Comparison of ENCODE assay signal across 8 cellular contexts in the genomic region with DNA sequence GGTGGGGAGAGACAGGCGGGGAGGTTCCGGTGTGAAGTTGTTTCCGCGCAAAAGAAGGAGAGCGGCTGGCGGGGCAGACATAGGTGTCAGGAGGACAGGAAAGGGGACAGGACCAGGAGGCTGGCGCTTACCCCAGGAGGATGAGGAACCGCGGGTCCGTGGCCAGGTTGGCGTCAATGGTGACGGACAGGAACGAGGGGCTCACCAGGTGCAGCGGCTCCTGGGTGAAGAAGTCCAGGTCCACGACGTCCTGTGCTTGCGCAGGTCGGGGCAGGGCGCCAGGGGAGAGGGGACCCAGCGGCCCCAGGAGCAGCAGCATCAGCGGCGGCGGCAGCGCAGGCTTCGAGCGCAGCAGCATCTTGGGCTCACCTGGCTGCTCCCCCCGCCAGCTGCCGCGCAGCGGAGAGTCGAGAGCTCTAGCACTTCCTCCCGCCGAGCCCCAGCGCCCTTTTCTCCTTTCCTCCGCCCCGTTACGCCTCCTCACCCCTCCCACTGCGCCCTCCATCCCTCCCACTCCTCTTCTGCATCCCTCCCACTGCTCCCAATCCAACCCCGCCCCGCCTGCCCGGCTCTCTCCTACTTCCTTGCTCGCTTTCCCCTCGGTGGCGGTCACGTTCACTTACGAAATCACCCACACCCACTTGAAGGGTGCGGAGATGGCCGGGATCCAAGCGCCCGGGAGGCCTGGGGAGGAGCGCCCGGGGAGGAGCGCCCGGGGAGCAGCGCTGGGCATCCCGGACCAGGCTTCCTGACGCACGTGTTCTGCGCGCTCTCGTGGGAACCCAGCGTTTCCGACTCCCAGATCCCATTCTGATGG. TPM values are rescaled to one million over a fixed set of nuclear protein-coding genes. Genes with fewer than 3 reads are reported as not detected.
DNase-seq lines count a peak whose midpoint lies in the region; ATAC-seq and TF ChIP-seq lines count a peak whose summit lies in the region.

HPSE (minus strand) TSS at position 424 of the 817 bp plus-strand sequence; CDS start at position 358, 66 bp downstream.

- intact Hi-C loops in ascending aorta (cut with DNase I) = loop anchor here (1.0 kb wide), 1 partner anchor 121 kb away; the partner anchor contains the start of gene HELQ

- H3K4me1 Mint-ChIP-seq in T-helper 1 cell treated with Interleukin-12 subunit alpha and Interleukin-12 subunit beta and Interleukin-4 antibody, amounts not matched to agents 30 μg/mL and 1 μg/mL, for 36 hours (ENCODE audit: low read depth) = peaks cover 14% of the 10 kb centered on the region

- no peak for TF ChIP-seq CTCF in ascending aorta (IDR thresholded peaks at IDR 0.05)

- H3K4me1 ChIP-seq in ascending aorta (peaks cover 3 to 5% of the 10 kb centered on the region in 2 donors), iPS DF 6.9 (ENCODE audit: control insufficient read depth, insufficient read depth, low read length) (peaks cover 2% of the 10 kb centered on the region; the same call in 1 of the 2 replicates)

- no peaks in the 10 kb centered on the region for H3K27me3 ChIP-seq in ascending aorta
- peaks cover 8% of the 10 kb centered on the region for H3K27me3 ChIP-seq in iPS DF 6.9 (ENCODE audit: control insufficient read depth, insufficient read depth, low read length)

- H3K36me3 ChIP-seq in ascending aorta (no peaks in the 10 kb centered on the region), iPS DF 6.9 (ENCODE audit: control insufficient read depth, insufficient read depth, low read length) (no peaks in the 10 kb centered on the region)

- H3K9me3 ChIP-seq in ascending aorta = peaks cover 0 to 8% of the 10 kb centered on the region in 2 donors
- H3K9me3 ChIP-seq in iPS DF 6.9 (ENCODE audit: control insufficient read depth, insufficient read depth, low read length) = no peaks in the 10 kb centered on the region

- WGBS in iPS DF 6.9 (ENCODE audit: insufficient coverage, insufficient read length) = no CpG with 5 or more reads among the region's 63 CpGs

- no peak within 1 kb of the TSS for H3K27ac ChIP-seq in ascending aorta
- no peak within 1 kb of the TSS for H3K27ac ChIP-seq in iPS DF 6.9 (ENCODE audit: low read length)

- peaks cover 8% of the 10 kb centered on the region for H3K36me3 Mint-ChIP-seq in T-helper 1 cell treated with Interleukin-12 subunit alpha and Interleukin-12 subunit beta and Interleukin-4 antibody, amounts not matched to agents 30 μg/mL and 1 μg/mL, for 36 hours (ENCODE audit: low read depth)

- DNase-seq in NCI-H1417 (lab: John Stamatoyannopoulos, UW) = peak; percentile 90 to 94 (median 92)
- peak; percentile 54 to 91 for DNase-seq in ascending aorta (ENCODE audit: low spot score in 2 of 2)
- no peak for DNase-seq in iPS DF 6.9 (ENCODE audit: low read depth, low spot score)
- no peak for DNase-seq in skeletal muscle cell (ENCODE audit: low read depth)
- DNase-seq in cerebellar nuclear complex (lab: John Stamatoyannopoulos, UW) = no peak

- peak within 1 kb of the TSS; percentile 75 for H3K27ac Mint-ChIP-seq in T-helper 1 cell treated with Interleukin-12 subunit alpha and Interleukin-12 subunit beta and Interleukin-4 antibody, amounts not matched to agents 30 μg/mL and 1 μg/mL, for 36 hours

- peak; percentile 82 for ATAC-seq in HG02623 (IDR thresholded peaks at IDR 0.05; ENCODE audit: unreplicated experiment)

- H3K9me3 Mint-ChIP-seq in T-helper 1 cell treated with Interleukin-12 subunit alpha and Interleukin-12 subunit beta and Interleukin-4 antibody, amounts not matched to agents 30 μg/mL and 1 μg/mL, for 36 hours = peaks cover 17% of the 10 kb centered on the region

- peaks cover 26% of the 10 kb centered on the region for H3K27me3 Mint-ChIP-seq in T-helper 1 cell treated with Interleukin-12 subunit alpha and Interleukin-12 subunit beta and Interleukin-4 antibody, amounts not matched to agents 30 μg/mL and 1 μg/mL, for 36 hours (ENCODE audit: low read depth)

- H3K4me3 ChIP-seq in GM08714 (ENCODE audit: low read length) = peak within 1 kb of the TSS; percentile 44; the same call in 1 of the 2 replicates
- peak within 1 kb of the TSS; percentile 66 to 86 for H3K4me3 ChIP-seq in ascending aorta
- H3K4me3 ChIP-seq in iPS DF 6.9 (ENCODE audit: low read length) = peak within 1 kb of the TSS; percentile 81; the same call in 1 of the 2 replicates
- peak within 1 kb of the TSS; percentile 54 for H3K4me3 ChIP-seq in skeletal muscle cell (ENCODE audit: low read depth, low read length)

- H3K4me3 Mint-ChIP-seq in T-helper 1 cell treated with Interleukin-12 subunit alpha and Interleukin-12 subunit beta and Interleukin-4 antibody, amounts not matched to agents 30 μg/mL and 1 μg/mL, for 36 hours = peak within 1 kb of the TSS; percentile 92

RNA-seq across cellular contexts. Expression of gene HPSE, which starts in this region (rescaled TPM):
- 1.7 TPM for total RNA-seq in ascending aorta

Comparison
In these comparisons a context has a peak if more than half of its experiments do, and no peak if none do; other contexts are left out.
1. DNase-seq: peak in NCI-H1417 (3 of 3) and ascending aorta (2 of 2); none in iPS DF 6.9 (single experiment), skeletal muscle cell (single experiment) and cerebellar nuclear complex (0 of 2).
2. Peak in every context shown above with its lines, with median percentiles within 50 percentile points of each other: H3K4me3 ChIP-seq.